ENCODE assay signal across 18 cellular contexts in genomic region chr12:51579321-51579850, GRCh38.
"Had no signal": no experiment of that assay in that cellular context is flagged by ENCODE, and none has a peak within 500 bp of the region (broad histone marks: within the 10 kb centered on the region; RNA-seq: fewer than 3 reads in every experiment).

No MANE protein-coding gene starts in this region.

- FAIRE-seq: frontal cortex, keratinocyte, small intestine had no signal

- H3K27me3 ChIP-seq: thyroid gland had no signal

- H3K4me1 ChIP-seq: lower lobe of right lung, psoas muscle, stomach, thyroid gland had no signal

- ATAC-seq: left ventricle myocardium superior; lower lobe of right lung; naive thymus-derived CD8-positive, alpha-beta T cell; psoas muscle; right cardiac atrium had no signal

- H3K36me3 ChIP-seq: lower lobe of right lung, stomach, thyroid gland had no signal

- DNase-seq: cortex of kidney; head of caudate nucleus; left ventricle myocardium superior; lower lobe of right lung; naive thymus-derived CD8-positive, alpha-beta T cell; nephron progenitor cell; nucleus accumbens; psoas muscle; right cardiac atrium; small intestine; stimulated activated CD4-positive, alpha-beta T cell treated with anti-CD3 and anti-CD28 coated beads, Interleukin-1b, Interleukin-23, amount 100 ng/mL, for 48 hours; stimulated activated CD4-positive, alpha-beta T cell treated with anti-CD3 and anti-CD28 coated beads, Interleukin-4, amount 100 ng/mL, for 1 hour; stimulated activated CD8-positive, alpha-beta memory T cell treated with anti-CD3 and anti-CD28 coated beads, Interleukin-4, amount 100 ng/mL, for 48 hours; stimulated activated naive CD4-positive, alpha-beta T cell; stomach; thyroid gland had no signal

- H3K9me3 ChIP-seq: psoas muscle, thyroid gland had no signal

- H3K4me3 ChIP-seq: lower lobe of right lung, psoas muscle, stomach, thyroid gland had no signal

- H3K27ac ChIP-seq: lower lobe of right lung, psoas muscle, stomach, thyroid gland had no signal
